ENCODE assay signal across 8 cellular contexts in genomic region chr9:129459550-129460322, GRCh38.
DNase-seq lines count a peak whose midpoint lies in the region; ATAC-seq and TF ChIP-seq lines count a peak whose summit lies in the region.

No MANE protein-coding gene starts in this region.

- POLR2A ChIA-PET in activated CD8-positive, alpha-beta T cell treated with anti-CD3 and anti-CD28 coated beads for 36 hours (lab: Charles Lee), result interaction anchor here (0.6 to 2.0 kb wide), 11 partner anchors 14 to 321 kb away, joined by 3 to 11 read pairs (median 4); partner anchors contain the start of gene IER5L

- no peak overlapping the region for H2AK5ac ChIP-seq in H9 (ENCODE audit: insufficient read length, low read length)

- CTCF ChIA-PET in activated CD8-positive, alpha-beta T cell treated with anti-CD3 and anti-CD28 coated beads for 36 hours (lab: Charles Lee), result interaction anchor here (0.7 to 2.4 kb wide), 10 partner anchors 11 to 328 kb away, joined by 3 to 9 read pairs (median 4); no protein-coding TSS in a partner anchor

- H3K27me3 Mint-ChIP-seq in H9 (ENCODE audit: low read depth), result peaks cover 47% of the 10 kb centered on the region
- no peaks in the 10 kb centered on the region for H3K27me3 Mint-ChIP-seq in activated CD8-positive, alpha-beta T cell treated with anti-CD3 and anti-CD28 coated beads for 36 hours

- no peak for DNase-seq in H9
- peak; percentile 75 for DNase-seq in activated CD8-positive, alpha-beta T cell treated with anti-CD3 and anti-CD28 coated beads for 36 hours
- DNase-seq in left ventricle myocardium superior, result no peak
- DNase-seq in stimulated activated CD4-positive, alpha-beta T cell treated with anti-CD3 and anti-CD28 coated beads, Interleukin-2, amount 100 ng/mL, for 24 hours, result peak; percentile 54 to 70
- DNase-seq in NCI-H446 (lab: John Stamatoyannopoulos, UW), result no peak
- no peak for DNase-seq in SKM-1 (lab: John Stamatoyannopoulos, UW; ENCODE audit: unreplicated experiment)

- H3K27ac ChIP-seq in H9 (ENCODE audit: insufficient read length, low read depth, low read length), result no peak overlapping the region

- no peak overlapping the region for H4K8ac ChIP-seq in H9 (replicated peaks; ENCODE audit: insufficient read length, low read depth, low read length)

- no peak overlapping the region for H4K5ac ChIP-seq in H9 (ENCODE audit: insufficient read length, low read depth, low read length)

- H3K27ac Mint-ChIP-seq in H9, result no peak overlapping the region
- H3K27ac Mint-ChIP-seq in activated CD8-positive, alpha-beta T cell treated with anti-CD3 and anti-CD28 coated beads for 36 hours, result peak overlapping the region; percentile 80

- peak overlapping the region; percentile 12 to 85; a peak in 2 of 5 replicates for H3K4me3 Mint-ChIP-seq in H9
- H3K4me3 Mint-ChIP-seq in activated CD8-positive, alpha-beta T cell treated with anti-CD3 and anti-CD28 coated beads for 36 hours, result peak overlapping the region; percentile 76

- no peak overlapping the region for H2BK120ac ChIP-seq in H9 (ENCODE audit: low read depth, low read length, poor library complexity, severe bottlenecking)

- ATAC-seq in activated CD8-positive, alpha-beta T cell treated with anti-CD3 and anti-CD28 coated beads for 36 hours, result peak; percentile 49
- peak; percentile 25 for ATAC-seq in left ventricle myocardium superior
- ATAC-seq in GM18511 (IDR thresholded peaks at IDR 0.05; ENCODE audit: unreplicated experiment), result no peak
- ATAC-seq in HG02798 (IDR thresholded peaks at IDR 0.05; ENCODE audit: poor library complexity, unreplicated experiment), result no peak

- no peak overlapping the region for H2BK5ac ChIP-seq in H9 (ENCODE audit: insufficient read length, low read length)

- H3K14ac ChIP-seq in H9 (ENCODE audit: insufficient read depth, low read length), result peak overlapping the region; percentile 83; the same call in 1 of the 2 replicates

- no peak overlapping the region for H3K9ac ChIP-seq in H9 (ENCODE audit: extremely low read depth, insufficient read length, low read length)

- H3K79me2 ChIP-seq in H9 (ENCODE audit: insufficient read depth, low read length), result no peaks in the 10 kb centered on the region

- no peak overlapping the region for H3K4ac ChIP-seq in H9 (ENCODE audit: low read depth, low read length)

- H3K4me1 ChIP-seq in H9 (ENCODE audit: insufficient read depth, low read length), result no peaks in the 10 kb centered on the region; the same call in 1 of the 2 replicates

- no peaks in the 10 kb centered on the region for H3K36me3 Mint-ChIP-seq in H9 (ENCODE audit: insufficient read depth in 1 of 3, low read depth in 3 of 3)
- no peaks in the 10 kb centered on the region for H3K36me3 Mint-ChIP-seq in activated CD8-positive, alpha-beta T cell treated with anti-CD3 and anti-CD28 coated beads for 36 hours (ENCODE audit: low read depth)

- WGBS in H9 (ENCODE audit: extremely low coverage, insufficient read length, low lambda C conversion rate), result no CpG with 5 or more reads among the region's 29 CpGs

- H3T11ph ChIP-seq in H9 (ENCODE audit: low read length), result no peak overlapping the region

- no peak overlapping the region for H3K23ac ChIP-seq in H9 (ENCODE audit: insufficient read length, low read depth, low read length)

- peaks cover 14% of the 10 kb centered on the region for H3K23me2 ChIP-seq in H9 (ENCODE audit: insufficient read length, low read depth, low read length, poor library complexity, severe bottlenecking)

- H3K79me1 ChIP-seq in H9 (ENCODE audit: insufficient read depth, low read depth, low read length, poor library complexity, severe bottlenecking), result no peaks in the 10 kb centered on the region

- H3K56ac ChIP-seq in H9 (ENCODE audit: insufficient read length, low read depth, low read length), result no peak overlapping the region

- H2BK20ac ChIP-seq in H9 (ENCODE audit: low read depth, low read length, poor library complexity, severe bottlenecking), result no peak overlapping the region

- peaks cover 0 to 5% of the 10 kb centered on the region in 2 experiments; a peak in 2 of 5 replicates for H3K9me3 Mint-ChIP-seq in H9
- no peaks in the 10 kb centered on the region for H3K9me3 Mint-ChIP-seq in activated CD8-positive, alpha-beta T cell treated with anti-CD3 and anti-CD28 coated beads for 36 hours

- no peak overlapping the region for H2AFZ ChIP-seq in H9 (ENCODE audit: low read length)

- intact Hi-C loops in activated CD8-positive, alpha-beta T cell treated with anti-CD3 and anti-CD28 coated beads for 36 hours (cut with micrococcal nuclease), result no loop called here
- intact Hi-C loops in left ventricle myocardium superior (cut with micrococcal nuclease), result no loop called here

- H4K20me1 ChIP-seq in H9 (ENCODE audit: control insufficient read depth, insufficient read depth, insufficient read length), result no peaks in the 10 kb centered on the region

- H4K91ac ChIP-seq in H9 (ENCODE audit: insufficient read length, low read depth, low read length), result no peak overlapping the region

- peak overlapping the region; percentile 71 for H3K4me2 ChIP-seq in H9 (ENCODE audit: insufficient read depth, insufficient read length, low read length)

- peak overlapping the region; percentile 66 for H3K18ac ChIP-seq in H9 (ENCODE audit: insufficient read length, low read depth, low read length)

- H3K4me1 Mint-ChIP-seq in H9, result peaks cover 29 to 36% of the 10 kb centered on the region in 2 experiments
- peaks cover 37% of the 10 kb centered on the region for H3K4me1 Mint-ChIP-seq in activated CD8-positive, alpha-beta T cell treated with anti-CD3 and anti-CD28 coated beads for 36 hours (ENCODE audit: low read depth)

- no peaks in the 10 kb centered on the region; the same call in 1 of the 2 replicates for H3K27me3 ChIP-seq in H9 (ENCODE audit: insufficient read depth, low read length)

- H3K9me3 ChIP-seq in H9 (ENCODE audit: control insufficient read depth, low read depth, low read length), result no peaks in the 10 kb centered on the region

- no peak overlapping the region for H2BK12ac ChIP-seq in H9 (ENCODE audit: insufficient read length, low read depth, low read length)

- no peak for TF ChIP-seq CTCF in H9 (conservative IDR thresholded peaks at IDR 0.05)
- TF ChIP-seq CTCF in activated CD8-positive, alpha-beta T cell treated with anti-CD3 and anti-CD28 coated beads for 36 hours (IDR thresholded peaks at IDR 0.05), result no peak

- H2BK15ac ChIP-seq in H9 (ENCODE audit: low read depth, low read length), result 0 out of 2 replicates have a peak overlapping the region, but pooled peaks have one; percentile 18

Comparison
In these comparisons a context has a peak if more than half of its experiments do, and no peak if none do; other contexts are left out.
1. DNase-seq: peak in activated CD8-positive, alpha-beta T cell treated with anti-CD3 and anti-CD28 coated beads for 36 hours (single experiment) and stimulated activated CD4-positive, alpha-beta T cell treated with anti-CD3 and anti-CD28 coated beads, Interleukin-2, amount 100 ng/mL, for 24 hours (2 of 2); none in H9 (single experiment), left ventricle myocardium superior (single experiment), NCI-H446 (0 of 2) and SKM-1 (single experiment).
2. ATAC-seq: peak in activated CD8-positive, alpha-beta T cell treated with anti-CD3 and anti-CD28 coated beads for 36 hours (single experiment) and left ventricle myocardium superior (single experiment); none in GM18511 (single experiment) and HG02798 (single experiment).